Comparison of ENCODE assay signal across 9 cellular contexts in the genomic region with DNA sequence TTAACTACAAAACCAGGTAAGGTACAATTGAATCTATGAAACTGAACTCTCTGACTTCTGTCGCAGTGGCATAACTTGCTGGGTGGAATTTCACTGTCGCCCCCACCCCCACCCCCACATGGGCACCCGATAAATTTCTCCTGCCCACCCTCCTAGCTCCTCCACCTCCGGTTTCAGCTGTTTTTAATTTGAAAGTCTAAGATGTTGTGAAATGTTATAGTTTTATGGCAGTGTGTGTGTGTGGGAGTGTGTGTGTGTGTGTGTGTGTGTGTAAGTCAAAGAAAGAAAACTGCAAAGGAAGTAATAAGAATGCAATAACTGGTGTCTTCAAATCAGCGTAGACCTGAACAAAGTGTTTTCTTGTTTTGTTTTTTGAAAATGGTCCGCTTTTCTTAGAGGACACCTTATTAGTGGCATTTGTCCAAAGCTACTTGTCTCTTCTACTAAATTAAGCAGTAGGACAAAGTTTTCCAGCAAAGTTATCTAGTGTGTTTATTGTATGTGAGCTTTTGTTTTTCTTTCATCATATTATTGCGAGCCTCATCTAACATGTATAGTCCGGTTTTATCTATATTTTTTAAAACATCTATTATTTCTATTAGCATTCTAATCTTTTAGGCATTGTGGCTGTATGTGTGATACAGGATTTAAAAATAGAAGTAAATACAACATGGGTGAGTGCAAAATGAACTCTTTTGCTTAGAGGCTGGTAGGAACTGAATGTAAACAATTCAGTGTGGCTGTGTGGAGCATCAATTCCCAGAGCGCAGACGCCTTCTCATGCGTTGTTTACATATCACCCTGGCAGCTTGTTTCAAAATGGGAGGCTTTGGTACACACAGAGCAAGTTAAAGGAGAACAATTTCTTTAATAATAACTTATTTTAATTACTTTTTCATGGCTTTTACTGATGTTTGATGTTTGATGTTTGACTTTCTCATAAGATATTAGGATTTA. TPM values are rescaled to one million over a fixed set of nuclear protein-coding genes. Genes with fewer than 3 reads are reported as not detected.
DNase-seq lines count a peak whose midpoint lies in the region; ATAC-seq and TF ChIP-seq lines count a peak whose summit lies in the region.
"Had no signal": no experiment of that assay in that cellular context is flagged by ENCODE, and none has a peak within 500 bp of the region (broad histone marks: within the 10 kb centered on the region; RNA-seq: fewer than 3 reads in every experiment).

No MANE protein-coding gene starts in this region.

- peak overlapping the region; percentile 69 for H3K4me3 Mint-ChIP-seq in chondrocyte (ENCODE audit: unreplicated experiment)

- peak overlapping the region; percentile 97 for H3K27ac Mint-ChIP-seq in chondrocyte (ENCODE audit: unreplicated experiment)

- CTCF ChIA-PET in AG04449 (lab: Yijun Ruan, JAX): interaction anchor here (0.9 to 3.7 kb wide), 5 partner anchors 10 to 49 kb away, joined by 3 to 44 read pairs (median 6); no protein-coding TSS in a partner anchor

- no peaks in the 10 kb centered on the region for H3K27me3 Mint-ChIP-seq in chondrocyte (ENCODE audit: low read depth)

- no peaks in the 10 kb centered on the region for H3K36me3 Mint-ChIP-seq in chondrocyte (ENCODE audit: low read depth)

- TF ChIP-seq CTCF in AG04449 (IDR thresholded peaks at IDR 0.05; ENCODE audit: insufficient read depth, low read length, missing control alignments) (no peak), chondrocyte (IDR thresholded peaks at IDR 0.05) (no peak)

- POLR2A ChIA-PET in AG04449 (lab: Yijun Ruan, JAX): interaction anchor here (1.9 to 2.1 kb wide), 2 partner anchors 19 to 57 kb away, joined by 4 to 6 read pairs; no protein-coding TSS in a partner anchor

- ATAC-seq in GM21786 (IDR thresholded peaks at IDR 0.05; ENCODE audit: unreplicated experiment) (no peak), GM19395 (IDR thresholded peaks at IDR 0.05; ENCODE audit: unreplicated experiment) (no peak)

- DNase-seq in AG04449 (ENCODE audit: low read depth, low spot score): no peak
- DNase-seq in NCI-H146 treated with DMSO at 0.1 percent for 48 hours (lab: John Stamatoyannopoulos, UW; ENCODE audit: unreplicated experiment): peak; percentile 92
- no peak for DNase-seq in chondrocyte (ENCODE audit: low spot score)
- DNase-seq in midbrain (lab: John Stamatoyannopoulos, UW): peak; percentile 54
- no peak for DNase-seq in cerebellum (ENCODE audit: low spot score)
- DNase-seq in HuH-7 (ENCODE audit: low spot score): no peak
- DNase-seq: activated CD4-positive, alpha-beta T cell treated with anti-CD3 and anti-CD28 coated beads, Interleukin-2, amount 50 U/mL, for 48 hours had no signal

- peak overlapping the region; percentile 53 for H3K4me3 ChIP-seq in AG04449 (ENCODE audit: low read depth, low read length)

- H3K9me3 Mint-ChIP-seq in chondrocyte (ENCODE audit: low read depth): no peaks in the 10 kb centered on the region

- peaks cover 50% of the 10 kb centered on the region for H3K4me1 Mint-ChIP-seq in chondrocyte (ENCODE audit: low read depth)

RNA-seq across cellular contexts. Expression of a gene that starts 0.6 kb away (rescaled TPM):
- 3.7 to 5.8 TPM (median 3.7 TPM) in 3 replicates for total RNA-seq in chondrocyte
- 86.1 TPM for total RNA-seq in cerebellum

Comparison
In these comparisons a context has a peak if more than half of its experiments do, and no peak if none do; other contexts are left out.
1. DNase-seq: peak in NCI-H146 treated with DMSO at 0.1 percent for 48 hours (single experiment) and midbrain (single experiment); none in AG04449 (single experiment), chondrocyte (single experiment), cerebellum (single experiment) and HuH-7 (single experiment).
2. RNA of a gene that starts 0.6 kb away (total RNA-seq): 86.1 TPM in cerebellum (single experiment); 3.7 to 5.8 TPM in chondrocyte; every median in the first group is over 10 times any median in the second.